Comparison of ENCODE assay signal across 4 cellular contexts in the genomic region with DNA sequence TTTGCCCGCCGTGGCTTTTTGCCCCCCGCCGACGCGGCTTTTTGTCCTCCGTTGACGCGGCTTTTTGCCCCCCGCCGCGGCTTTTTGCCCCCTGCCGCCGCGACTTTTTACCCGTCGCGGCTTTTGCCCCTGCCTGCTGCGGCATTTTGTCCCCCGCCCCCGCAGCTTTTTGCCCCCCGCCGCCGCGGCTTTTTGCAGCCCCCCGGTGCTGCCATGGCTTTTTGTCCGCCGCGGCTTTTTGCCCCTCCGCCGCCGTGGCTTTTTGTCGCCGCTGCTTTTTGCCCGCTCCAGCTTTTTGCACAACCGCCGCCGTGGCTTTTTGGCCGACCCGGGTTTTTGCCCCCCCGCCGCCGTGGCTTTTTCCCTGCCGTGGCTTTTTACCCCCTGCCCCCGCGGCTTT.
"Had no signal": no experiment of that assay in that cellular context is flagged by ENCODE, and none has a peak within 500 bp of the region (broad histone marks: within the 10 kb centered on the region; RNA-seq: fewer than 3 reads in every experiment).

No MANE protein-coding gene starts in this region.

- H3K27ac ChIP-seq: HL-60 had no signal

- H3K4me3 ChIP-seq: K562 had no signal

- DNase-seq: IMR-90, KBM-7 had no signal
